Comparison of ENCODE assay signal across 15 cellular contexts in genomic region chr1:117661027-117661426, GRCh38. TPM values are rescaled to one million over a fixed set of nuclear protein-coding genes. Genes with fewer than 3 reads are reported as not detected.
DNase-seq lines count a peak whose midpoint lies in the region; ATAC-seq lines count a peak whose summit lies in the region.
"Had no signal": no experiment of that assay in that cellular context is flagged by ENCODE, and none has a peak within 500 bp of the region (broad histone marks: within the 10 kb centered on the region; RNA-seq: fewer than 3 reads in every experiment).

No MANE protein-coding gene starts in this region.

- H3K27me3 Mint-ChIP-seq in T-cell = peaks cover 0 to 4% of the 10 kb centered on the region in 2 donors
- H3K27me3 Mint-ChIP-seq in naive thymus-derived CD4-positive, alpha-beta T cell = peaks cover 0 to 21% (median 0%) of the 10 kb centered on the region in 5 donors

- intact Hi-C loops in naive thymus-derived CD4-positive, alpha-beta T cell (cut with micrococcal nuclease) = loop anchor here (2.0 to 10.0 kb wide), 4 partner anchors 76 to 1481 kb away; partner anchors contain the start of genes TRIM45 (in 1 of the 2) and WARS2 (in 1 of the 2)

- ATAC-seq in T-cell (replicated peaks in 1 of 4) = peak; percentile 18 to 54 (median 20)
- peak; percentile 60 for ATAC-seq in naive thymus-derived CD4-positive, alpha-beta T cell
- ATAC-seq: A549, foreskin keratinocyte, lower lobe of right lung, right cardiac atrium had no signal

- peak; percentile 31 for DNase-seq in activated CD4-positive, alpha-beta T cell treated with anti-CD3 and anti-CD28 coated beads for 48 hours
- DNase-seq in activated CD4-positive, alpha-beta T cell treated with anti-CD3 and anti-CD28 coated beads, Interleukin-2, amount 50 U/mL, for 48 hours = no peak
- peak in 31 of 34 experiments; percentile 20 to 71 (median 51) for DNase-seq in T-cell
- peak; percentile 27 for DNase-seq in activated gamma-delta T cell treated with anti-CD3 and anti-CD28 coated beads, Interleukin-2, amount 50 U/mL, for 16 hours (ENCODE audit: low read depth)
- DNase-seq in naive thymus-derived CD4-positive, alpha-beta T cell = peak in 7 of 9 donors; percentile 68 to 86 (median 82)
- DNase-seq in NCI-H128 (lab: John Stamatoyannopoulos, UW; ENCODE audit: unreplicated experiment) = no peak
- no peak for DNase-seq in OCI-M2 (lab: John Stamatoyannopoulos, UW; ENCODE audit: unreplicated experiment)
- no peak for DNase-seq in NCI-H187 (lab: John Stamatoyannopoulos, UW)
- DNase-seq: caudate nucleus, foreskin keratinocyte, lower lobe of right lung, right cardiac atrium, uterus had no signal

- peak overlapping the region; percentile 70 to 79 for H3K27ac Mint-ChIP-seq in T-cell
- peak overlapping the region; percentile 52 to 95 (median 81) for H3K27ac Mint-ChIP-seq in naive thymus-derived CD4-positive, alpha-beta T cell
- H3K27ac Mint-ChIP-seq: neural progenitor cell had no signal

- no peaks in the 10 kb centered on the region for H3K36me3 Mint-ChIP-seq in T-cell
- H3K36me3 Mint-ChIP-seq in naive thymus-derived CD4-positive, alpha-beta T cell = peaks cover 3 to 33% (median 7%) of the 10 kb centered on the region in 5 donors
- H3K36me3 Mint-ChIP-seq: neural progenitor cell had no signal

- CTCF ChIA-PET in T-cell (lab: Charles Lee) = interaction anchor here (0.5 to 1.6 kb wide), 7 partner anchors 10 to 138 kb away, joined by 3 to 5 read pairs (median 4); no protein-coding TSS in a partner anchor
- CTCF ChIA-PET in naive thymus-derived CD4-positive, alpha-beta T cell (lab: Charles Lee) = interaction anchor here (0.6 to 5.2 kb wide), 3 partner anchors 13 to 156 kb away, joined by 4 to 19 read pairs (median 4); no protein-coding TSS in a partner anchor

- H3K9me3 ChIP-seq in naive thymus-derived CD4-positive, alpha-beta T cell (ENCODE audit: control insufficient read depth in 2 of 3, low read length in 3 of 3) = peaks cover 0 to 8% (median 0%) of the 10 kb centered on the region in 3 experiments
- H3K9me3 ChIP-seq: A549, lower lobe of right lung, uterus had no signal

- H3K4me3 Mint-ChIP-seq in T-cell = peak overlapping the region; percentile 32 to 71 (median 59)
- peak overlapping the region; percentile 14 to 77 (median 56) for H3K4me3 Mint-ChIP-seq in naive thymus-derived CD4-positive, alpha-beta T cell
- H3K4me3 Mint-ChIP-seq: neural progenitor cell had no signal

- peaks cover 6 to 16% (median 7%) of the 10 kb centered on the region in 3 donors for H3K9me3 Mint-ChIP-seq in T-cell
- H3K9me3 Mint-ChIP-seq in naive thymus-derived CD4-positive, alpha-beta T cell = peaks cover 0 to 33% (median 15%) of the 10 kb centered on the region in 11 donors
- H3K9me3 Mint-ChIP-seq: neural progenitor cell had no signal

- no peak overlapping the region for H3K4me3 ChIP-seq in naive thymus-derived CD4-positive, alpha-beta T cell (ENCODE audit: low read length)
- H3K4me3 ChIP-seq: A549, lower lobe of right lung, neural progenitor cell, uterus had no signal

- peaks cover 89 to 97% (median 95%) of the 10 kb centered on the region in 3 donors for H3K4me1 Mint-ChIP-seq in T-cell
- peaks cover 58 to 95% (median 91%) of the 10 kb centered on the region in 7 donors for H3K4me1 Mint-ChIP-seq in naive thymus-derived CD4-positive, alpha-beta T cell

- no peaks in the 10 kb centered on the region for H3K36me3 ChIP-seq in naive thymus-derived CD4-positive, alpha-beta T cell (ENCODE audit: control insufficient read depth in 2 of 3, insufficient read depth in 3 of 3, low read length in 3 of 3)
- H3K36me3 ChIP-seq: lower lobe of right lung, neural progenitor cell, uterus had no signal

- peaks cover 65 to 91% of the 10 kb centered on the region in 2 donors for H3K4me1 ChIP-seq in naive thymus-derived CD4-positive, alpha-beta T cell (ENCODE audit: control insufficient read depth in 2 of 2, insufficient read depth in 2 of 2, low read length in 2 of 2)
- H3K4me1 ChIP-seq: neural progenitor cell, uterus had no signal

- POLR2A ChIA-PET in T-cell (lab: Charles Lee) = interaction anchor here (0.5 to 9.6 kb wide), 11 partner anchors 35 to 859 kb away, joined by 3 to 97 read pairs (median 4); partner anchors contain the start of gene TENT5C (in 2 of the 2)
- POLR2A ChIA-PET in naive thymus-derived CD4-positive, alpha-beta T cell (lab: Charles Lee) = interaction anchor here (0.6 to 2.7 kb wide), 2 partner anchors 17 to 54 kb away, joined by 3 to 18 read pairs; partner anchors contain the start of gene TENT5C

- H3K27me3 ChIP-seq in naive thymus-derived CD4-positive, alpha-beta T cell (ENCODE audit: control insufficient read depth in 2 of 2, insufficient read depth in 2 of 2, low read length in 2 of 2) = no peaks in the 10 kb centered on the region
- H3K27me3 ChIP-seq: foreskin keratinocyte, neural progenitor cell, uterus had no signal

- no peak overlapping the region for H3K27ac ChIP-seq in naive thymus-derived CD4-positive, alpha-beta T cell (ENCODE audit: low read depth, low read length)
- H3K27ac ChIP-seq: A549, foreskin keratinocyte, lower lobe of right lung, neural progenitor cell, uterus had no signal

RNA-seq across cellular contexts. Expression of gene TENT5C, which starts 55.2 kb away (rescaled TPM):
- 100 to 1,000 TPM in 1 of 5 donors, 10 to 100 TPM in 2, 1 to 10 TPM in 2; 7.6 to 133 (median 11.2) TPM for total RNA-seq in T-cell
- total RNA-seq in naive thymus-derived CD4-positive, alpha-beta T cell = 10 to 100 TPM in 3 of 5 experiments, 1 to 10 TPM in 2; 3.7 to 47.0 (median 12.9) TPM
- polyA plus RNA-seq in naive thymus-derived CD4-positive, alpha-beta T cell = 1 to 10 TPM in 1 of 2 donors, under 1 TPM in 1; 0.91 to 1.6 TPM

Comparison
In these comparisons a context has a peak if more than half of its experiments do, and no peak if none do; other contexts are left out.
1. DNase-seq: peak in activated CD4-positive, alpha-beta T cell treated with anti-CD3 and anti-CD28 coated beads for 48 hours (single experiment), T-cell (31 of 34), activated gamma-delta T cell treated with anti-CD3 and anti-CD28 coated beads, Interleukin-2, amount 50 U/mL, for 16 hours (single experiment) and naive thymus-derived CD4-positive, alpha-beta T cell (7 of 9); none in activated CD4-positive, alpha-beta T cell treated with anti-CD3 and anti-CD28 coated beads, Interleukin-2, amount 50 U/mL, for 48 hours (0 of 2), NCI-H128 (single experiment), OCI-M2 (single experiment) and NCI-H187 (0 of 2).